Comparison of ENCODE assay signal across 14 cellular contexts in genomic region chr22:37053310-37054077, GRCh38. TPM values are rescaled to one million over a fixed set of nuclear protein-coding genes. Genes with fewer than 3 reads are reported as not detected.
DNase-seq lines count a peak whose midpoint lies in the region; ATAC-seq, FAIRE-seq and TF ChIP-seq lines count a peak whose summit lies in the region.
"Had no signal": no experiment of that assay in that cellular context is flagged by ENCODE, and none has a peak within 500 bp of the region (broad histone marks: within the 10 kb centered on the region; RNA-seq: fewer than 3 reads in every experiment).

No MANE protein-coding gene starts in this region.

- H3K27ac Mint-ChIP-seq in activated naive CD4-positive, alpha-beta T cell treated with anti-CD3 and anti-CD28 coated beads, Interleukin-2, amount 50 U/mL, for 24 hours = no peak overlapping the region

- no peak overlapping the region for H3K27ac ChIP-seq in GM12878 (ENCODE audit: control insufficient read depth, insufficient read depth)
- peak overlapping the region; percentile 75 to 80 for H3K27ac ChIP-seq in right atrium auricular region
- H3K27ac ChIP-seq in upper lobe of right lung = no peak overlapping the region
- no peak overlapping the region for H3K27ac ChIP-seq in lower lobe of right lung
- H3K27ac ChIP-seq: breast epithelium, gastrocnemius medialis had no signal

- POLR2A ChIA-PET in GM12878 (lab: Charles Lee) = no interaction called here

- H3K36me3 Mint-ChIP-seq in activated naive CD4-positive, alpha-beta T cell treated with anti-CD3 and anti-CD28 coated beads, Interleukin-2, amount 50 U/mL, for 24 hours = peaks cover 4% of the 10 kb centered on the region

- no peak for FAIRE-seq in GM12878 (lab: Jason Lieb, UNC)

- ATAC-seq in GM12878 (peak; percentile 36), upper lobe of right lung (no peak), lower lobe of right lung (no peak)
- ATAC-seq: gastrocnemius medialis, sciatic nerve had no signal

- TF ChIP-seq EP300 in GM12878 (IDR thresholded peaks at IDR 0.05; ENCODE audit: borderline replicate concordance in 1 of 2, control insufficient read depth in 1 of 2, low read depth in 2 of 2, low read length in 2 of 2) = no peak

- TF ChIP-seq CTCF in GM12878 (IDR thresholded peaks at IDR 0.05 in 2 of 3, conservative IDR thresholded peaks at IDR 0.05 in 1 of 3; ENCODE audit: control insufficient read depth in 2 of 3, extremely low read depth in 1 of 3, insufficient read depth in 1 of 3, low read depth in 3 of 3, low read length in 3 of 3) (no peak), right atrium auricular region (IDR thresholded peaks at IDR 0.05) (no peak), upper lobe of right lung (IDR thresholded peaks at IDR 0.05) (no peak), lower lobe of right lung (IDR thresholded peaks at IDR 0.05) (no peak)

- H3K9ac ChIP-seq in GM12878 (ENCODE audit: control insufficient read depth, insufficient read depth, low read length) = no peak overlapping the region

- in situ Hi-C loops in GM12878 (cut with MboI) = no loop called here

- SMC1A ChIA-PET in GM12878 (lab: Charles Lee; ENCODE audit: uncharacterized antibody, unreplicated experiment) = no interaction called here

- no peak overlapping the region for H2AFZ ChIP-seq in GM12878 (ENCODE audit: control insufficient read depth, low read depth, low read length)

- RAD21 ChIA-PET in GM12878 (lab: Charles Lee; ENCODE audit: unreplicated experiment) = interaction anchor here (0.9 to 1.4 kb wide), 2 partner anchors 9 to 146 kb away, joined by 3 read pairs; no protein-coding TSS in a partner anchor

- TF ChIP-seq POLR2A in GM12878 (IDR thresholded peaks at IDR 0.05; ENCODE audit: low read depth, low read length) = no peak

- no peak for DNase-seq in activated naive CD4-positive, alpha-beta T cell (lab: John Stamatoyannopoulos, UW)
- DNase-seq in GM12878 (ENCODE audit: low read depth, low spot score) = no peak
- peak; percentile 61 for DNase-seq in right atrium auricular region (ENCODE audit: low spot score)
- DNase-seq in upper lobe of right lung = peak; percentile 59
- no peak for DNase-seq in lower lobe of right lung
- no peak for DNase-seq in UCSD-AML1 (lab: John Stamatoyannopoulos, UW; ENCODE audit: unreplicated experiment)
- DNase-seq in activated CD4-positive, alpha-beta T cell treated with anti-CD3 and anti-CD28 coated beads for 4 hours = no peak
- DNase-seq: activated CD8-positive, alpha-beta memory T cell treated with anti-CD3 and anti-CD28 coated beads for 24 hours; BE2C; gastrocnemius medialis had no signal

- H3K36me3 ChIP-seq in GM12878 (ENCODE audit: control insufficient read depth in 2 of 2, insufficient read depth in 2 of 2, low read length in 1 of 2) (peaks cover 0 to 2% of the 10 kb centered on the region in 2 experiments; a peak in 2 of 4 replicates), right atrium auricular region (peaks cover 41% of the 10 kb centered on the region), upper lobe of right lung (peaks cover 15% of the 10 kb centered on the region), lower lobe of right lung (peaks cover 37% of the 10 kb centered on the region)
- H3K36me3 ChIP-seq: breast epithelium, gastrocnemius medialis had no signal

- TF ChIP-seq RAD21 in GM12878 (IDR thresholded peaks at IDR 0.05; ENCODE audit: insufficient read depth, low read depth, low read length) = no peak

- H3K9me3 ChIP-seq in GM12878 (replicated peaks; ENCODE audit: control insufficient read depth, insufficient read depth, low read length) = no peaks in the 10 kb centered on the region
- no peaks in the 10 kb centered on the region for H3K9me3 ChIP-seq in right atrium auricular region
- H3K9me3 ChIP-seq in upper lobe of right lung = no peaks in the 10 kb centered on the region
- H3K9me3 ChIP-seq in lower lobe of right lung = no peaks in the 10 kb centered on the region
- H3K9me3 ChIP-seq: BE2C, breast epithelium, gastrocnemius medialis had no signal

- intact Hi-C loops in GM12878 (cut with micrococcal nuclease; ENCODE audit: unreplicated experiment) (no loop called here), upper lobe of right lung (cut with DNase I) (no loop called here), lower lobe of right lung (cut with DNase I) (no loop called here)

- H3K9me3 Mint-ChIP-seq in activated naive CD4-positive, alpha-beta T cell treated with anti-CD3 and anti-CD28 coated beads, Interleukin-2, amount 50 U/mL, for 24 hours = no peaks in the 10 kb centered on the region

- H3K4me3 ChIP-seq in GM12878 (no peak overlapping the region), right atrium auricular region (no peak overlapping the region), upper lobe of right lung (no peak overlapping the region), lower lobe of right lung (no peak overlapping the region)
- H3K4me3 ChIP-seq: breast epithelium, gastrocnemius medialis had no signal

- H3K79me2 ChIP-seq in GM12878 (ENCODE audit: control insufficient read depth, insufficient read depth, low read length) = no peaks in the 10 kb centered on the region

- WGBS in GM12878 (ENCODE audit: insufficient coverage, insufficient replicate concordance, low lambda C conversion rate, missing lambda C conversion rate) = 78% methylated on average over 17 of the region's 17 CpGs

- no TSS peak for BruUV-seq in GM12878 (replicated peaks; lab: Mats Ljungman, UMichigan)

- peak overlapping the region; percentile 85 for H3K4me3 Mint-ChIP-seq in activated naive CD4-positive, alpha-beta T cell treated with anti-CD3 and anti-CD28 coated beads, Interleukin-2, amount 50 U/mL, for 24 hours

- H3K4me2 ChIP-seq in GM12878 (ENCODE audit: control insufficient read depth, insufficient read depth) = no peak overlapping the region

- H4K20me1 ChIP-seq in GM12878 (ENCODE audit: control insufficient read depth, insufficient read depth) = no peaks in the 10 kb centered on the region

- H3K27me3 ChIP-seq in GM12878 (replicated peaks in 1 of 2; ENCODE audit: control insufficient read depth in 2 of 2, insufficient read depth in 2 of 2, low read length in 1 of 2) (no peaks in the 10 kb centered on the region), right atrium auricular region (no peaks in the 10 kb centered on the region), upper lobe of right lung (no peaks in the 10 kb centered on the region), lower lobe of right lung (ENCODE audit: low read depth) (no peaks in the 10 kb centered on the region)
- H3K27me3 ChIP-seq: BE2C, breast epithelium had no signal

- CTCF ChIA-PET in GM12878 (lab: Yijun Ruan, JAX) = interaction anchor here (2.0 kb wide), 1 partner anchor 10 kb away, joined by 4 read pairs; no protein-coding TSS in a partner anchor

- peaks cover 12% of the 10 kb centered on the region for H3K4me1 Mint-ChIP-seq in activated naive CD4-positive, alpha-beta T cell treated with anti-CD3 and anti-CD28 coated beads, Interleukin-2, amount 50 U/mL, for 24 hours

- H3K4me1 ChIP-seq in GM12878 (ENCODE audit: control insufficient read depth, insufficient read depth, low read length) = no peaks in the 10 kb centered on the region
- peaks cover 0 to 32% of the 10 kb centered on the region in 2 donors for H3K4me1 ChIP-seq in right atrium auricular region
- H3K4me1 ChIP-seq in upper lobe of right lung = peaks cover 7% of the 10 kb centered on the region
- peaks cover 18% of the 10 kb centered on the region for H3K4me1 ChIP-seq in lower lobe of right lung
- H3K4me1 ChIP-seq: breast epithelium, gastrocnemius medialis had no signal

- H3K27me3 Mint-ChIP-seq in activated naive CD4-positive, alpha-beta T cell treated with anti-CD3 and anti-CD28 coated beads, Interleukin-2, amount 50 U/mL, for 24 hours = no peaks in the 10 kb centered on the region

RNA-seq across cellular contexts. Expression of gene KCTD17, which starts 2.0 kb away (rescaled TPM):
- total RNA-seq in GM12878 (2013; cell fraction: nucleolus; rRNA removed) = 8.3 and 13.5 TPM in 2 replicates
- total RNA-seq in GM12878 (2014; rRNA removed) (10.4 and 11.8 TPM in 2 replicates), GM12878 (2014; rRNA removed; fragmentation: Illumina TruSeq; extraction: Trizol) (5.2 and 6.4 TPM in 2 replicates), GM12878 (2021) (16.8 and 18.4 TPM in 2 replicates), right atrium auricular region (10 to 100 TPM; 44.9 to 54.8 TPM), upper lobe of right lung (19.2 TPM), lower lobe of right lung (24.2 TPM)
- polyA plus RNA-seq in GM12878 (2011; ENCODE audit: low read depth) = 6.1 TPM
- polyA plus RNA-seq in GM12878 (2011; rRNA removed) (7.6 and 13.0 TPM in 2 replicates), GM12878 (2014; fragmentation: Illumina TruSeq; extraction: Trizol) (2.1 and 7.2 TPM in 2 replicates), GM12878 (2014; fragmentation: Nextera tagmentation; extraction: Ambion mirVana) (under 1 TPM in 1 of 2 experiments, not detected in 1; 0.16 TPM), GM12878 (2014; rRNA removed) (9.1 and 13.3 TPM in 2 replicates), GM12878 (2016; fragmentation: Nextera tagmentation; extraction: Ambion mirVana) (10 to 100 TPM; 10.1 to 10.9 TPM)
- 12.7 and 18.2 TPM in 2 replicates for polyA plus RNA-seq in GM12878 (2011; cell fraction: cytosol; rRNA removed)
- polyA plus RNA-seq in GM12878 (2011; cell fraction: nucleus; rRNA removed) = 53.0 and 66.8 TPM in 2 replicates
- 7.0 and 7.7 TPM in 2 replicates for polyA plus RNA-seq in GM12878 (2012)
- polyA minus RNA-seq in GM12878 (2011; rRNA and poly(A)+ RNA removed) = 11.2 and 14.5 TPM in 2 replicates
- 4.9 and 7.0 TPM in 2 replicates for polyA minus RNA-seq in GM12878 (2011; cell fraction: cytosol; rRNA and poly(A)+ RNA removed)
- 8.1 and 15.6 TPM in 2 replicates for polyA minus RNA-seq in GM12878 (2011; cell fraction: nucleus; rRNA and poly(A)+ RNA removed)

RNA-seq across cellular contexts. Expression of gene MPST, which starts 34.0 kb away (rescaled TPM):
- total RNA-seq in GM12878 (2013; cell fraction: nucleolus; rRNA removed) = 17.4 and 21.5 TPM in 2 replicates
- total RNA-seq in GM12878 (2014; rRNA removed) (79.0 and 88.7 TPM in 2 replicates), GM12878 (2014; rRNA removed; fragmentation: Illumina TruSeq; extraction: Trizol) (13.8 and 16.4 TPM in 2 replicates), GM12878 (2021) (58.0 and 58.2 TPM in 2 replicates), right atrium auricular region (100 to 1,000 TPM; 102 to 116 TPM), upper lobe of right lung (71.4 TPM), lower lobe of right lung (73.2 TPM)
- polyA plus RNA-seq in GM12878 (2011; ENCODE audit: low read depth) = 7.7 TPM
- polyA plus RNA-seq in GM12878 (2011; rRNA removed) (9.4 and 21.1 TPM in 2 replicates), GM12878 (2014; fragmentation: Illumina TruSeq; extraction: Trizol) (3.5 and 8.1 TPM in 2 replicates), GM12878 (2014; fragmentation: Nextera tagmentation; extraction: Ambion mirVana) (1 to 10 TPM in 1 of 2 experiments, under 1 TPM in 1; 0.95 to 2.4 TPM), GM12878 (2014; rRNA removed) (88.1 and 101 TPM in 2 replicates), GM12878 (2016; fragmentation: Nextera tagmentation; extraction: Ambion mirVana) (10 to 100 TPM; 55.9 to 60.8 TPM)
- 32.6 and 65.8 TPM in 2 replicates for polyA plus RNA-seq in GM12878 (2011; cell fraction: cytosol; rRNA removed)
- 49.0 and 61.0 TPM in 2 replicates for polyA plus RNA-seq in GM12878 (2011; cell fraction: nucleus; rRNA removed)
- polyA plus RNA-seq in GM12878 (2012) = 30.4 and 40.4 TPM in 2 replicates
- 8.3 and 17.3 TPM in 2 replicates for polyA minus RNA-seq in GM12878 (2011; rRNA and poly(A)+ RNA removed)
- polyA minus RNA-seq in GM12878 (2011; cell fraction: cytosol; rRNA and poly(A)+ RNA removed) = 19.9 and 21.1 TPM in 2 replicates
- polyA minus RNA-seq in GM12878 (2011; cell fraction: nucleus; rRNA and poly(A)+ RNA removed) = 6.5 and 14.4 TPM in 2 replicates

RNA-seq across cellular contexts. Expression of gene TST, which starts 34.2 kb away (rescaled TPM):
- total RNA-seq in GM12878 (2013; cell fraction: nucleolus; rRNA removed) = 2.8 and 4.3 TPM in 2 replicates
- total RNA-seq in GM12878 (2014; rRNA removed) = 24.6 TPM in 2 replicates
- 8.8 and 9.3 TPM in 2 replicates for total RNA-seq in GM12878 (2014; rRNA removed; fragmentation: Illumina TruSeq; extraction: Trizol)
- 20.8 and 20.9 TPM in 2 replicates for total RNA-seq in GM12878 (2021)
- 4.2 TPM for polyA plus RNA-seq in GM12878 (2011; ENCODE audit: low read depth)
- 3.3 and 9.5 TPM in 2 replicates for polyA plus RNA-seq in GM12878 (2011; rRNA removed)
- 13.6 and 23.5 TPM in 2 replicates for polyA plus RNA-seq in GM12878 (2011; cell fraction: cytosol; rRNA removed)
- 10.1 and 13.5 TPM in 2 replicates for polyA plus RNA-seq in GM12878 (2011; cell fraction: nucleus; rRNA removed)
- polyA plus RNA-seq in GM12878 (2012) = 5.7 and 6.9 TPM in 2 replicates
- 0.59 and 5.7 TPM in 2 replicates for polyA plus RNA-seq in GM12878 (2014; fragmentation: Illumina TruSeq; extraction: Trizol)
- 1 to 10 TPM; 2.4 to 7.0 TPM for polyA plus RNA-seq in GM12878 (2014; fragmentation: Nextera tagmentation; extraction: Ambion mirVana)
- 24.1 and 25.0 TPM in 2 replicates for polyA plus RNA-seq in GM12878 (2014; rRNA removed)
- polyA plus RNA-seq in GM12878 (2016; fragmentation: Nextera tagmentation; extraction: Ambion mirVana) = 10 to 100 TPM; 11.3 to 11.8 TPM
- polyA minus RNA-seq in GM12878 (2011; rRNA and poly(A)+ RNA removed) = 4.5 and 9.4 TPM in 2 replicates
- 3.3 and 4.1 TPM in 2 replicates for polyA minus RNA-seq in GM12878 (2011; cell fraction: cytosol; rRNA and poly(A)+ RNA removed)
- polyA minus RNA-seq in GM12878 (2011; cell fraction: nucleus; rRNA and poly(A)+ RNA removed) = 4.1 and 8.3 TPM in 2 replicates
- 10 to 100 TPM; 55.0 to 82.1 TPM for total RNA-seq in right atrium auricular region
- total RNA-seq in upper lobe of right lung = 48.1 TPM
- total RNA-seq in lower lobe of right lung = 48.3 TPM

RNA-seq across cellular contexts. Expression of gene TMPRSS6, which starts 56.0 kb away (rescaled TPM):
- 4.0 TPM in 2 replicates for total RNA-seq in GM12878 (2013; cell fraction: nucleolus; rRNA removed)
- total RNA-seq in GM12878 (2014; rRNA removed) = 0.06 TPM in 1 of 2 replicates, not detected in the other
- not detected in 2 replicates for total RNA-seq in GM12878 (2014; rRNA removed; fragmentation: Illumina TruSeq; extraction: Trizol)
- 0.19 and 0.31 TPM in 2 replicates for total RNA-seq in GM12878 (2021)
- polyA plus RNA-seq in GM12878 (2011; ENCODE audit: low read depth) = 0.21 TPM
- 0.55 and 0.69 TPM in 2 replicates for polyA plus RNA-seq in GM12878 (2011; rRNA removed)
- polyA plus RNA-seq in GM12878 (2011; cell fraction: cytosol; rRNA removed) = 0.82 and 1.3 TPM in 2 replicates
- polyA plus RNA-seq in GM12878 (2011; cell fraction: nucleus; rRNA removed) = 3.8 and 6.0 TPM in 2 replicates
- 0.57 and 1.00 TPM in 2 replicates for polyA plus RNA-seq in GM12878 (2012)
- not detected in 2 replicates for polyA plus RNA-seq in GM12878 (2014; fragmentation: Illumina TruSeq; extraction: Trizol)
- not detected for polyA plus RNA-seq in GM12878 (2014; fragmentation: Nextera tagmentation; extraction: Ambion mirVana)
- 0.03 TPM in 1 of 2 replicates, not detected in the other for polyA plus RNA-seq in GM12878 (2014; rRNA removed)
- under 1 TPM in 1 of 2 experiments, not detected in 1; 0.07 TPM for polyA plus RNA-seq in GM12878 (2016; fragmentation: Nextera tagmentation; extraction: Ambion mirVana)
- 0.82 and 1.1 TPM in 2 replicates for polyA minus RNA-seq in GM12878 (2011; rRNA and poly(A)+ RNA removed)
- 0.31 TPM in 1 of 2 replicates, not detected in the other for polyA minus RNA-seq in GM12878 (2011; cell fraction: cytosol; rRNA and poly(A)+ RNA removed)
- polyA minus RNA-seq in GM12878 (2011; cell fraction: nucleus; rRNA and poly(A)+ RNA removed) = 1.8 TPM in 2 replicates
- total RNA-seq in right atrium auricular region = not detected
- 2.1 TPM for total RNA-seq in upper lobe of right lung
- total RNA-seq in lower lobe of right lung = 0.53 TPM
- total RNA-seq: sciatic nerve, SK-MEL-5 had no signal

Comparison
In these comparisons a context has a peak if more than half of its experiments do, and no peak if none do; other contexts are left out.
1. DNase-seq: peak in right atrium auricular region (single experiment) and upper lobe of right lung (single experiment); none in activated naive CD4-positive, alpha-beta T cell (0 of 4), GM12878 (single experiment), lower lobe of right lung (single experiment), UCSD-AML1 (single experiment) and activated CD4-positive, alpha-beta T cell treated with anti-CD3 and anti-CD28 coated beads for 4 hours (0 of 2).
2. H3K27ac ChIP-seq: peak in right atrium auricular region (2 of 2); none in GM12878 (single experiment), upper lobe of right lung (single experiment) and lower lobe of right lung (single experiment).